8 cellular contexts compared by ENCODE assay signal in the genomic region with DNA sequence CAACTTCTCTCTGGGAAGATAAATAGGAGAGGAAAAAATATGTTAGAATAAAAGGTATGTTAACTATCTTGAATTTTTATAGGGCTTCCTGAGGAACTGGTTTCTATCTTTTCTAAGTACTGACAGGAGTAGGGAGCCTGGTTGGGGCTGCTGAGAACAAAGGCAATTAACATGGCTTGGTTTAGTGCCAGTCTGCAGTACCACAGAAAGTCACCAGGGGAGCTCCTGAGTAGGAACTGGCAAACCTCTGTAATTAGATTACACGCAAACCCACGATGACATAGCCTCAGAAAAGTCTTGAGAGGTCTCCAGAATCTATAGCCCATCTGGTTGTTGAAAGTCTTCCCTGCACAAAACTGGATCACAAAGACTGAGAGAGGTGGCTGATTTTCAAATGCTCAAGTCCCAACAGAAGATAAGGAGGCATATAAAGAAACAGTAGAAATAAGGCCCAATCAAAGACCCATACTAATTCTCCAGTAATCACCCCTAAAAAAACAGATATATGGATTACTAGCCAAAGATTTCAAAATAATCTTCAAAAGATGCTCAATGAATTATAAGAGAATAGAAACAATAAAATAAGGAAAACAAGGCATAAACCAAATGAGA. TPM values are rescaled to one million over a fixed set of nuclear protein-coding genes. Genes with fewer than 3 reads are reported as not detected.
DNase-seq lines count a peak whose midpoint lies in the region; ATAC-seq and TF ChIP-seq lines count a peak whose summit lies in the region.

No MANE protein-coding gene starts in this region.

- no peak overlapping the region for H3K4me3 Mint-ChIP-seq in activated CD4-positive, alpha-beta memory T cell treated with anti-CD3 and anti-CD28 coated beads for 36 hours
- H3K4me3 Mint-ChIP-seq in CD4-positive, alpha-beta memory T cell: no peak overlapping the region

- no peaks in the 10 kb centered on the region for H3K27me3 ChIP-seq in lower lobe of right lung (ENCODE audit: low read depth)
- H3K27me3 ChIP-seq in CD4-positive, alpha-beta memory T cell (ENCODE audit: insufficient read depth, low read length): no peaks in the 10 kb centered on the region

- POLR2A ChIA-PET in activated CD4-positive, alpha-beta memory T cell treated with anti-CD3 and anti-CD28 coated beads for 36 hours (lab: Charles Lee): no interaction called here
- POLR2A ChIA-PET in CD4-positive, alpha-beta memory T cell (lab: Charles Lee; ENCODE audit: partially characterized antibody): no interaction called here

- intact Hi-C loops in activated CD4-positive, alpha-beta memory T cell treated with anti-CD3 and anti-CD28 coated beads for 36 hours (cut with micrococcal nuclease): no loop called here
- intact Hi-C loops in lower lobe of right lung (cut with DNase I): no loop called here
- intact Hi-C loops in CD4-positive, alpha-beta memory T cell (cut with micrococcal nuclease): no loop called here

- CTCF ChIA-PET in activated CD4-positive, alpha-beta memory T cell treated with anti-CD3 and anti-CD28 coated beads for 36 hours (lab: Charles Lee): interaction anchor here (1.3 kb wide), 1 partner anchor 11 kb away, joined by 3 read pairs; no protein-coding TSS in a partner anchor
- CTCF ChIA-PET in CD4-positive, alpha-beta memory T cell (lab: Charles Lee; ENCODE audit: partially characterized antibody): no interaction called here

- H3K36me3 ChIP-seq in lower lobe of right lung: no peaks in the 10 kb centered on the region
- H3K36me3 ChIP-seq in CD4-positive, alpha-beta memory T cell (ENCODE audit: insufficient read depth, low read length): no peaks in the 10 kb centered on the region

- peak; percentile 39 for TF ChIP-seq CTCF in lower lobe of right lung (IDR thresholded peaks at IDR 0.05)

- ATAC-seq in GM21529 (IDR thresholded peaks at IDR 0.05; ENCODE audit: unreplicated experiment) (peak; percentile 97), lower lobe of right lung (no peak)

- no peak overlapping the region for H3K27ac ChIP-seq in lower lobe of right lung
- H3K27ac ChIP-seq in CD4-positive, alpha-beta memory T cell (ENCODE audit: low read depth, low read length): no peak overlapping the region

- DNase-seq in NOMO-1 treated with DMSO at 0.1 percent for 48 hours (lab: John Stamatoyannopoulos, UW; ENCODE audit: unreplicated experiment) (peak; percentile 7), NOMO-1 treated with dmso at 0.1 percent for 144 hours (lab: John Stamatoyannopoulos, UW; ENCODE audit: unreplicated experiment) (no peak), lower lobe of right lung (no peak), NCI-H2227 (lab: John Stamatoyannopoulos, UW; ENCODE audit: unreplicated experiment) (no peak)
- DNase-seq in Jurkat, Clone E6-1 (ENCODE audit: low read depth, low spot score): peak; percentile 52
- DNase-seq in activated CD4-positive, alpha-beta memory T cell treated with anti-CD3 and anti-CD28 coated beads for 36 hours: peak; percentile 14
- no peak for DNase-seq in CD4-positive, alpha-beta memory T cell

- no peaks in the 10 kb centered on the region for H3K27me3 Mint-ChIP-seq in activated CD4-positive, alpha-beta memory T cell treated with anti-CD3 and anti-CD28 coated beads for 36 hours
- H3K27me3 Mint-ChIP-seq in CD4-positive, alpha-beta memory T cell: no peaks in the 10 kb centered on the region

- H3K4me1 ChIP-seq in lower lobe of right lung: no peaks in the 10 kb centered on the region
- H3K4me1 ChIP-seq in CD4-positive, alpha-beta memory T cell (ENCODE audit: insufficient read depth, low read length): no peaks in the 10 kb centered on the region

- no peak overlapping the region for H3K27ac Mint-ChIP-seq in activated CD4-positive, alpha-beta memory T cell treated with anti-CD3 and anti-CD28 coated beads for 36 hours
- no peak overlapping the region for H3K27ac Mint-ChIP-seq in CD4-positive, alpha-beta memory T cell

- no peaks in the 10 kb centered on the region for H3K4me1 Mint-ChIP-seq in activated CD4-positive, alpha-beta memory T cell treated with anti-CD3 and anti-CD28 coated beads for 36 hours (ENCODE audit: low read depth)
- no peaks in the 10 kb centered on the region for H3K4me1 Mint-ChIP-seq in CD4-positive, alpha-beta memory T cell

- H3K36me3 Mint-ChIP-seq in activated CD4-positive, alpha-beta memory T cell treated with anti-CD3 and anti-CD28 coated beads for 36 hours: no peaks in the 10 kb centered on the region
- H3K36me3 Mint-ChIP-seq in CD4-positive, alpha-beta memory T cell: no peaks in the 10 kb centered on the region

- no peaks in the 10 kb centered on the region for H3K9me3 ChIP-seq in lower lobe of right lung
- no peaks in the 10 kb centered on the region for H3K9me3 ChIP-seq in CD4-positive, alpha-beta memory T cell (ENCODE audit: control insufficient read depth in 1 of 2, low read length in 2 of 2)

- peaks cover 15% of the 10 kb centered on the region for H3K9me3 Mint-ChIP-seq in activated CD4-positive, alpha-beta memory T cell treated with anti-CD3 and anti-CD28 coated beads for 36 hours
- H3K9me3 Mint-ChIP-seq in CD4-positive, alpha-beta memory T cell: peaks cover 4 to 25% (median 12%) of the 10 kb centered on the region in 8 donors

- H3K4me3 ChIP-seq in Jurkat, Clone E6-1 (ENCODE audit: low read length): no peak overlapping the region
- no peak overlapping the region for H3K4me3 ChIP-seq in lower lobe of right lung
- H3K4me3 ChIP-seq in CD4-positive, alpha-beta memory T cell (ENCODE audit: low read length in 2 of 2): no peak overlapping the region

RNA-seq across cellular contexts. Expression of gene CNTNAP4, which starts 11.7 kb away (rescaled TPM):
- polyA plus RNA-seq in Jurkat, Clone E6-1 (2012; ENCODE audit: insufficient read depth, insufficient read length): not detected
- total RNA-seq in activated CD4-positive, alpha-beta memory T cell treated with anti-CD3 and anti-CD28 coated beads for 36 hours: not detected
- total RNA-seq in lower lobe of right lung: not detected
- not detected for total RNA-seq in CD4-positive, alpha-beta memory T cell
- polyA plus RNA-seq in CD4-positive, alpha-beta memory T cell: not detected

Comparison
In these comparisons a context has a peak if more than half of its experiments do, and no peak if none do; other contexts are left out.
1. DNase-seq: peak in NOMO-1 treated with DMSO at 0.1 percent for 48 hours (single experiment), Jurkat, Clone E6-1 (single experiment) and activated CD4-positive, alpha-beta memory T cell treated with anti-CD3 and anti-CD28 coated beads for 36 hours (single experiment); none in NOMO-1 treated with dmso at 0.1 percent for 144 hours (single experiment), lower lobe of right lung (single experiment), CD4-positive, alpha-beta memory T cell (0 of 5) and NCI-H2227 (single experiment).